ENCODE assay signal across 14 cellular contexts in the genomic region with DNA sequence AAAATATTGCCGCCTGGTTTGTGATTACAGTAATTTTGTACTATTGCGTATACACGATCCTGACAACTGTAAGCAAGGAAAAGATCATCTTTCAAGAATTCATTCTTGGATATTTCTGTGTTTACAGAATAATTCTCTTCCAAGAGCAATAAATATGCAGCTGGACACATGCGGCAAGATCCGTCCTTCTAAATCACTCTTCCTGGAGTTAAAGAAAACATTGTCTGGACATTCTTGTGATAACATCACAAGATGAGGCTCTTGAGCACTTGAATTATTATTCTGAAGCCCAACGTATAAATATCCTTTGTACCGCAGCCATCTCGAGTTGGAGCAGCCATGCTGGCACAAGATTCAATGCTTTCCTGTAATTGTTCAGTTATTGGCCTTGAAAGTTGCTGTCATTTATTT. TPM values are rescaled to one million over a fixed set of nuclear protein-coding genes. Genes with fewer than 3 reads are reported as not detected.
DNase-seq lines count a peak whose midpoint lies in the region; ATAC-seq and TF ChIP-seq lines count a peak whose summit lies in the region.
"Had no signal": no experiment of that assay in that cellular context is flagged by ENCODE, and none has a peak within 500 bp of the region (broad histone marks: within the 10 kb centered on the region; RNA-seq: fewer than 3 reads in every experiment).

No MANE protein-coding gene starts in this region.

- H3K27ac ChIP-seq in tibial nerve, result peak overlapping the region in 3 of 4 donors; percentile 22 to 70 (median 52)
- H3K27ac ChIP-seq: 22Rv1, suprapubic skin had no signal

- H3K9me3 ChIP-seq in tibial nerve, result no peaks in the 10 kb centered on the region
- H3K9me3 ChIP-seq: mucosa of descending colon, suprapubic skin had no signal

- no peak for TF ChIP-seq CTCF in tibial nerve (IDR thresholded peaks at IDR 0.05)

- H3K4me1 Mint-ChIP-seq in natural killer cell treated with Interleukin-12 subunit alpha and Interleukin-12 subunit beta and Interleukin-15 and Interleukin-18, amount 100 ng/mL, for 72 hours (ENCODE audit: low read depth in 2 of 2), result no peaks in the 10 kb centered on the region

- H3K27ac Mint-ChIP-seq in natural killer cell treated with Interleukin-12 subunit alpha and Interleukin-12 subunit beta and Interleukin-15 and Interleukin-18, amount 100 ng/mL, for 72 hours, result no peak overlapping the region

- H3K27me3 ChIP-seq in tibial nerve, result no peaks in the 10 kb centered on the region
- H3K27me3 ChIP-seq: suprapubic skin had no signal

- peaks cover 0 to 13% (median 0%) of the 10 kb centered on the region in 3 donors for H3K36me3 ChIP-seq in tibial nerve

- no peak for ATAC-seq in natural killer cell treated with Interleukin-12 subunit alpha and Interleukin-12 subunit beta and Interleukin-15 and Interleukin-18, amount 100 ng/mL, for 72 hours
- ATAC-seq: mucosa of descending colon had no signal

- no peak for TF ChIP-seq POLR2A in tibial nerve (IDR thresholded peaks at IDR 0.05)

- H3K4me3 Mint-ChIP-seq in natural killer cell treated with Interleukin-12 subunit alpha and Interleukin-12 subunit beta and Interleukin-15 and Interleukin-18, amount 100 ng/mL, for 72 hours, result no peak overlapping the region

- no peak overlapping the region for H3K4me3 ChIP-seq in tibial nerve
- H3K4me3 ChIP-seq: mucosa of descending colon, suprapubic skin had no signal

- H3K27me3 Mint-ChIP-seq in natural killer cell treated with Interleukin-12 subunit alpha and Interleukin-12 subunit beta and Interleukin-15 and Interleukin-18, amount 100 ng/mL, for 72 hours, result peaks cover 5 to 16% of the 10 kb centered on the region in 2 donors

- H3K4me1 ChIP-seq in tibial nerve, result peaks cover 0 to 55% (median 9%) of the 10 kb centered on the region in 4 donors

- DNase-seq in NCI-H2196 (lab: John Stamatoyannopoulos, UW; ENCODE audit: unreplicated experiment) (peak; percentile 47), NCI-H2196 treated with DMSO at 0.1 percent for 48 hours (lab: John Stamatoyannopoulos, UW; ENCODE audit: unreplicated experiment) (no peak), dermis blood vessel endothelial cell (peak; percentile 96), mesenteric fat pad (ENCODE audit: low spot score) (peak; percentile 6), tibial nerve (ENCODE audit: low spot score in 2 of 2) (no peak), amygdala (lab: John Stamatoyannopoulos, UW) (no peak)
- no peak for DNase-seq in activated naive CD4-positive, alpha-beta T cell treated with Interleukin-2 at 50 U/mL for 16 hours
- DNase-seq in natural killer cell treated with Interleukin-12 subunit alpha and Interleukin-12 subunit beta and Interleukin-15 and Interleukin-18, amount 100 ng/mL, for 72 hours (ENCODE audit: low spot score), result no peak
- DNase-seq: erythroblast; mucosa of descending colon; NCI-H1694; stimulated activated CD4-positive, alpha-beta T cell treated with anti-CD3 and anti-CD28 coated beads, Interleukin-2, amount 100 ng/mL, for 48 hours had no signal

- no peaks in the 10 kb centered on the region for H3K36me3 Mint-ChIP-seq in natural killer cell treated with Interleukin-12 subunit alpha and Interleukin-12 subunit beta and Interleukin-15 and Interleukin-18, amount 100 ng/mL, for 72 hours

- H3K9me3 Mint-ChIP-seq in natural killer cell treated with Interleukin-12 subunit alpha and Interleukin-12 subunit beta and Interleukin-15 and Interleukin-18, amount 100 ng/mL, for 72 hours, result no peaks in the 10 kb centered on the region

- 13 to 14% methylated on average over 8 of the region's 8 CpGs for WGBS in tibial nerve, 2 donors

- peak; percentile 47 to 84 for TF ChIP-seq EP300 in tibial nerve (IDR thresholded peaks at IDR 0.05)

RNA-seq across cellular contexts. Expression of a gene that starts 9.9 kb away (rescaled TPM):
- 42.0 and 56.4 TPM in 2 replicates for total RNA-seq in dermis blood vessel endothelial cell
- total RNA-seq in mesenteric fat pad, result 36.3 TPM
- 10 to 100 TPM; 53.7 to 99.2 (median 71.6) TPM for total RNA-seq in tibial nerve
- total RNA-seq in natural killer cell treated with Interleukin-12 subunit alpha and Interleukin-12 subunit beta and Interleukin-15 and Interleukin-18, amount 100 ng/mL, for 72 hours, result under 1 TPM in 1 of 2 donors, not detected in 1; 0.95 TPM

RNA-seq across cellular contexts. Expression of a gene that starts 51.6 kb away (rescaled TPM):
- total RNA-seq in dermis blood vessel endothelial cell (18.4 and 18.8 TPM in 2 replicates), mesenteric fat pad (12.8 TPM), tibial nerve (10 to 100 TPM; 17.1 to 24.0 (median 20.4) TPM)
- 10 to 100 TPM; 16.5 to 17.6 TPM for total RNA-seq in natural killer cell treated with Interleukin-12 subunit alpha and Interleukin-12 subunit beta and Interleukin-15 and Interleukin-18, amount 100 ng/mL, for 72 hours

RNA-seq across cellular contexts. Expression of a gene that starts 59.4 kb away (rescaled TPM):
- total RNA-seq in dermis blood vessel endothelial cell, result 47.8 and 75.1 TPM in 2 replicates
- total RNA-seq in mesenteric fat pad, result 22.0 TPM
- total RNA-seq in tibial nerve, result 10 to 100 TPM; 20.9 to 30.8 (median 23.2) TPM
- total RNA-seq in natural killer cell treated with Interleukin-12 subunit alpha and Interleukin-12 subunit beta and Interleukin-15 and Interleukin-18, amount 100 ng/mL, for 72 hours, result 10 to 100 TPM; 19.9 to 38.0 TPM

Comparison
In these comparisons a context has a peak if more than half of its experiments do, and no peak if none do; other contexts are left out.
1. DNase-seq: peak in NCI-H2196 (single experiment), dermis blood vessel endothelial cell (single experiment) and mesenteric fat pad (single experiment); none in NCI-H2196 treated with DMSO at 0.1 percent for 48 hours (single experiment), tibial nerve (0 of 2), activated naive CD4-positive, alpha-beta T cell treated with Interleukin-2 at 50 U/mL for 16 hours (single experiment), natural killer cell treated with Interleukin-12 subunit alpha and Interleukin-12 subunit beta and Interleukin-15 and Interleukin-18, amount 100 ng/mL, for 72 hours (single experiment) and amygdala (0 of 56).
2. RNA of a gene that starts 9.9 kb away (total RNA-seq): 53.7 to 99.2 TPM in tibial nerve, 42.0 to 56.4 TPM in dermis blood vessel endothelial cell and 36.3 TPM in mesenteric fat pad (single experiment); 0.95 TPM in natural killer cell treated with Interleukin-12 subunit alpha and Interleukin-12 subunit beta and Interleukin-15 and Interleukin-18, amount 100 ng/mL, for 72 hours; every median in the first group is over 10 times any median in the second.